In the genomic region with DNA sequence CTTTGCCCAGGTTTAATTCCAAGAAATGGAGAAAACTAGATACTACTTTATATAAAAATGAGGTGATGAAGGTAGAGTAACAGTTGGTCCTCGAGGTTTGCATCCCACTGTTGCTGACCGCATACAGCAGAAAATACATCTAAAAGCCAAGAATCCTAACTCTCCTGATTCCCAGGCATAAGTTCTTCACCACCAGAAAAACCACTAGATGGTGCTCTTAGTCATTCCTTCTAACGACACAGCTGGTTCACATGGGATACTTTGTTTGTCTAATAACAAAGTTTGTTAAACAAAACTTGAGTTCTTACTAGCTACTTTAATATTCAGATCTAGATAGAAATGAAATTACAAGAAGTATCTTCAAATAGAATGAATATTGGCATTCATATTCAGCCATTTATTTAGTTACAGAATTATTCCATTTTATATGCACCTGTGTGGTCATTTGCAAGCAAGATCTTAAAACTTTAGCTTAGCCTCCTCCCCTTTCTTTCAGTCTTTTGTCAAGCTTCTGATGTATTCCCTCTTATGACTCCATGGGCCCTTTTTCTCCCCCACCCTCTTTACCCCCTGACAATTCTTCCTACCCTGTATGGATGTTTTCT, we compare ENCODE assay signal across 8 cellular contexts.
DNase-seq lines count a peak whose midpoint lies in the region; ATAC-seq and TF ChIP-seq lines count a peak whose summit lies in the region.

No MANE protein-coding gene starts in this region.

- peak; percentile 17 for DNase-seq in NCI-H2171 treated with DMSO at 0.1 percent for 48 hours (lab: John Stamatoyannopoulos, UW)
- DNase-seq in NCI-H2171 (lab: John Stamatoyannopoulos, UW), result no peak
- peak; percentile 12 for DNase-seq in NCI-H2196 (lab: John Stamatoyannopoulos, UW; ENCODE audit: unreplicated experiment)
- peak; percentile 81 for DNase-seq in choroid plexus epithelial cell (ENCODE audit: low read depth)
- no peak for DNase-seq in NCI-H1436 (lab: John Stamatoyannopoulos, UW)
- DNase-seq in activated CD4-positive, alpha-beta T cell treated with anti-CD3 and anti-CD28 coated beads for 4 hours, result no peak

- no peaks in the 10 kb centered on the region for H3K27me3 Mint-ChIP-seq in nephron (ENCODE audit: low read depth)

- TF ChIP-seq CTCF in choroid plexus epithelial cell (conservative IDR thresholded peaks at IDR 0.05; ENCODE audit: low read depth, low read length) (peak; percentile 75), nephron (IDR thresholded peaks at IDR 0.05; ENCODE audit: unreplicated experiment in 3 of 3) (peak; percentile 67 to 73 (median 72))

- no peaks in the 10 kb centered on the region for H3K36me3 Mint-ChIP-seq in nephron (ENCODE audit: low read depth)

- no peak for ATAC-seq in HG02623 (IDR thresholded peaks at IDR 0.05; ENCODE audit: unreplicated experiment)

- H3K4me3 ChIP-seq in choroid plexus epithelial cell (ENCODE audit: low read depth, low read length), result no peak overlapping the region

- H3K9me3 Mint-ChIP-seq in nephron, result no peaks in the 10 kb centered on the region

- no peaks in the 10 kb centered on the region for H3K4me1 Mint-ChIP-seq in nephron

- H3K27ac Mint-ChIP-seq in nephron, result no peak overlapping the region

- no peak overlapping the region for H3K4me3 Mint-ChIP-seq in nephron

Comparison
In these comparisons a context has a peak if more than half of its experiments do, and no peak if none do; other contexts are left out.
1. DNase-seq: peak in NCI-H2171 treated with DMSO at 0.1 percent for 48 hours (single experiment), NCI-H2196 (single experiment) and choroid plexus epithelial cell (single experiment); none in NCI-H2171 (single experiment), NCI-H1436 (single experiment) and activated CD4-positive, alpha-beta T cell treated with anti-CD3 and anti-CD28 coated beads for 4 hours (0 of 2).